ENCODE assay signal across 27 cellular contexts in the genomic region with DNA sequence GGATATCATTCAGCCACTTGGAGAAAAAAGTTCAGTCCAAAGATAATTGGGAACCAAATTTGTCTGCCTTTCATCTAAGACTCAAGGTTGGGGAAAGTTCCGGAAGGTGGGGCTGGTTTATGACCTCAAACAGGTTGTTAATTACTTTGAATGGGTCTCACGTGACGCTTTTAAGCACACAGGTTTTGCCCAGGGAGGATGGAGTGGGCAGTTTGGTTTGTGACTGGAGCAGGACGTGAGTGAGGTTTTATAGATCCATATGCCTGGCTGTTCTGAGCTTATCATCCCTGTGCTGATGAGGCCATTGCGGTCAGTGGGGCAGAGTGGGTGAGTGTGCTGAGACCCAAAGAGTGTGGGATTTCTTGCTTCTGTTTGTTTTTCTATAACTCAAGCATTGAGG. TPM values are rescaled to one million over a fixed set of nuclear protein-coding genes. Genes with fewer than 3 reads are reported as not detected.
"Had no signal": no experiment of that assay in that cellular context is flagged by ENCODE, and none has a peak within 500 bp of the region (broad histone marks: within the 10 kb centered on the region; RNA-seq: fewer than 3 reads in every experiment).

No MANE protein-coding gene starts in this region.

- H3K9me2 ChIP-seq: SK-N-SH had no signal

- H3K36me3 Mint-ChIP-seq: activated naive CD4-positive, alpha-beta T cell treated with anti-CD3 and anti-CD28 coated beads, Interleukin-2, amount 10 ng/mL, durations not matched to agents 7 days and 5 days; activated naive CD8-positive, alpha-beta T cell treated with anti-CD3 and anti-CD28 coated beads for 36 hours had no signal

- H3K36me3 ChIP-seq: brain microvascular endothelial cell, cardiac muscle cell, SJCRH30 had no signal

- H3K4me3 Mint-ChIP-seq: activated CD8-positive, alpha-beta T cell treated with anti-CD3 and anti-CD28 coated beads for 36 hours; activated naive CD4-positive, alpha-beta T cell treated with anti-CD3 and anti-CD28 coated beads, Interleukin-2, amount 10 ng/mL, durations not matched to agents 7 days and 5 days; activated naive CD8-positive, alpha-beta T cell treated with anti-CD3 and anti-CD28 coated beads for 36 hours; activated T-cell treated with anti-CD3 and anti-CD28 coated beads, Interleukin-2, amount 50 U/mL, for 72 hours had no signal

- H3K4me1 ChIP-seq: SJCRH30 had no signal

- H3K4me3 ChIP-seq: cardiac muscle cell, SJCRH30 had no signal

- H3K9me3 ChIP-seq: SJCRH30, SK-N-SH had no signal

- H3K4me2 ChIP-seq: SK-N-SH had no signal

- H3K9me3 Mint-ChIP-seq: activated CD8-positive, alpha-beta T cell treated with anti-CD3 and anti-CD28 coated beads for 36 hours; activated naive CD4-positive, alpha-beta T cell treated with anti-CD3 and anti-CD28 coated beads, Interleukin-2, amount 10 ng/mL, durations not matched to agents 7 days and 5 days; activated naive CD8-positive, alpha-beta T cell treated with anti-CD3 and anti-CD28 coated beads for 36 hours; activated T-cell treated with anti-CD3 and anti-CD28 coated beads, Interleukin-2, amount 50 U/mL, for 72 hours; activated T-helper 2 cell treated with anti-CD3 and anti-CD28 coated beads, Interferon-gamma antibody, Interleukin-2, Interleukin-4, amounts not matched to agents 10 μg/mL and 5 μg/mL and 100 μg/mL, durations not matched to agents 14 hours and 24 hours and 36 hours had no signal

- H3K9ac ChIP-seq: SK-N-SH had no signal

- DNase-seq: activated CD4-positive, alpha-beta T cell treated with anti-CD3 and anti-CD28 coated beads for 4 hours; activated CD8-positive, alpha-beta memory T cell treated with anti-CD3 and anti-CD28 coated beads, Interleukin-2, amount 50 U/mL, for 4 hours; activated CD8-positive, alpha-beta T cell treated with anti-CD3 and anti-CD28 coated beads for 36 hours; activated gamma-delta T cell treated with Interleukin-2 at 50 U/mL for 16 hours; activated naive CD4-positive, alpha-beta T cell treated with anti-CD3 and anti-CD28 coated beads, Interleukin-2, amount 10 ng/mL, durations not matched to agents 7 days and 5 days; activated naive CD8-positive, alpha-beta T cell treated with anti-CD3 and anti-CD28 coated beads for 36 hours; activated T-cell treated with anti-CD3 and anti-CD28 coated beads, Interleukin-2, amount 50 U/mL, for 72 hours; brain microvascular endothelial cell; KG1; NCI-H1092; NCI-H1417; NCI-H1930; NCI-H2171; NCI-H2227 treated with DMSO at 0.1 percent for 48 hours; NCI-H446 treated with DMSO at 0.1 percent for 48 hours; NCI-H524 treated with DMSO at 0.1 percent for 48 hours; NK-92 treated with Interleukin-12 subunit alpha and Interleukin-12 subunit beta, amount 100 ng/mL, for 24 hours; OCI-M1; RPMI8226; SJCRH30; SK-N-SH had no signal

- H3K4me1 Mint-ChIP-seq: activated naive CD4-positive, alpha-beta T cell treated with anti-CD3 and anti-CD28 coated beads, Interleukin-2, amount 10 ng/mL, durations not matched to agents 7 days and 5 days; activated naive CD8-positive, alpha-beta T cell treated with anti-CD3 and anti-CD28 coated beads for 36 hours had no signal

- H3K27me3 Mint-ChIP-seq: activated naive CD4-positive, alpha-beta T cell treated with anti-CD3 and anti-CD28 coated beads, Interleukin-2, amount 10 ng/mL, durations not matched to agents 7 days and 5 days had no signal

- H3K27ac Mint-ChIP-seq: activated CD8-positive, alpha-beta T cell treated with anti-CD3 and anti-CD28 coated beads for 36 hours; activated naive CD4-positive, alpha-beta T cell treated with anti-CD3 and anti-CD28 coated beads, Interleukin-2, amount 10 ng/mL, durations not matched to agents 7 days and 5 days; activated naive CD8-positive, alpha-beta T cell treated with anti-CD3 and anti-CD28 coated beads for 36 hours; activated T-cell treated with anti-CD3 and anti-CD28 coated beads, Interleukin-2, amount 50 U/mL, for 72 hours; activated T-helper 2 cell treated with anti-CD3 and anti-CD28 coated beads, Interferon-gamma antibody, Interleukin-2, Interleukin-4, amounts not matched to agents 10 μg/mL and 5 μg/mL and 100 μg/mL, durations not matched to agents 14 hours and 24 hours and 36 hours had no signal

- H3K27ac ChIP-seq: brain microvascular endothelial cell, cardiac muscle cell, SJCRH30 had no signal

- H3K27me3 ChIP-seq: brain microvascular endothelial cell, cardiac muscle cell, SJCRH30 had no signal

- ATAC-seq: activated CD4-positive, CD25-positive, alpha-beta regulatory T cell treated with anti-CD3 and anti-CD28 coated beads, Interleukin-2, amount 50 U/mL, for 24 hours; activated CD8-positive, alpha-beta T cell treated with anti-CD3 and anti-CD28 coated beads for 36 hours; activated T-cell treated with anti-CD3 and anti-CD28 coated beads, Interleukin-2, amount 50 U/mL, for 72 hours; Panc1; Right ventricle myocardium inferior had no signal

RNA-seq across cellular contexts. Expression of gene GPRC5B, which starts 38.7 kb away (rescaled TPM):
- total RNA-seq: activated CD8-positive, alpha-beta T cell treated with anti-CD3 and anti-CD28 coated beads for 36 hours; activated T-helper 2 cell treated with anti-CD3 and anti-CD28 coated beads, Interferon-gamma antibody, Interleukin-2, Interleukin-4, amounts not matched to agents 10 μg/mL and 5 μg/mL and 100 μg/mL, durations not matched to agents 14 hours and 24 hours and 36 hours; MCF 10A had no signal
